Comparison of ENCODE assay signal across 1 cellular context in the genomic region with DNA sequence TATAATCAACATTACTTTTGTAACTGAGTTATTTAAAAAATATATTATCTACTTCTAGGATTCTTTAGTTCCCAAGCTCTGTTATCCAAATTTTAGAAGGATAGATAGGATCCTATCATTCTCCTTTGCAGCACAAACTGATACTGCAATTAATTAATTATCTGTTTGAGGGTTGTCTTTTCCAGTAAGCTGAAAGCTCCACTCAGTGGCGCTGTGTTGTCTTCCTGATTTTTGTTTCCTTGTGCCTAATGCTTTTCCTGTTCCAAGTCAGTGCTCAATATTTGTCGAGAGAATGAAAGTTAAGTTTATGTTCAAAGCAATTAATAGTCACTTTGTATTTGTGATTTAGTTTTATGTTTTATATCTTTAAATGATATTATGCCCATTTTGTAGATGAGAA.
TF ChIP-seq lines count a peak whose summit lies in the region.

No MANE protein-coding gene starts in this region.

TF ChIP-seq in GM23338, 12 proteins besides CTCF, POLR2A, EP300 and RAD21:
- no peak for TF ChIP-seq EZH2phosphoT487 (IDR thresholded peaks at IDR 0.05; ENCODE audit: unreplicated experiment)
- TF ChIP-seq ZNF114 (CRISPR knock-in tag; IDR thresholded peaks at IDR 0.05), result no peak
- no peak for TF ChIP-seq EZH2 (IDR thresholded peaks at IDR 0.05; ENCODE audit: low read depth, unreplicated experiment)
- no peak for TF ChIP-seq JUNB (IDR thresholded peaks at IDR 0.05; ENCODE audit: unreplicated experiment)
- no peak for TF ChIP-seq ZNF331 (CRISPR knock-in tag; IDR thresholded peaks at IDR 0.05; ENCODE audit: low read depth)
- no peak for TF ChIP-seq POLR2AphosphoS5 (IDR thresholded peaks at IDR 0.05; ENCODE audit: low read depth)
- TF ChIP-seq, protein P1, sequence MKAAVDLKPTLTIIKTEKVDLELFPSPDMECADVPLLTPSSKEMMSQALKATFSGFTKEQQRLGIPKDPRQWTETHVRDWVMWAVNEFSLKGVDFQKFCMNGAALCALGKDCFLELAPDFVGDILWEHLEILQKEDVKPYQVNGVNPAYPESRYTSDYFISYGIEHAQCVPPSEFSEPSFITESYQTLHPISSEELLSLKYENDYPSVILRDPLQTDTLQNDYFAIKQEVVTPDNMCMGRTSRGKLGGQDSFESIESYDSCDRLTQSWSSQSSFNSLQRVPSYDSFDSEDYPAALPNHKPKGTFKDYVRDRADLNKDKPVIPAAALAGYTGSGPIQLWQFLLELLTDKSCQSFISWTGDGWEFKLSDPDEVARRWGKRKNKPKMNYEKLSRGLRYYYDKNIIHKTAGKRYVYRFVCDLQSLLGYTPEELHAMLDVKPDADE (IDR thresholded peaks at IDR 0.05), result no peak
- TF ChIP-seq STAT1 (IDR thresholded peaks at IDR 0.05; ENCODE audit: unreplicated experiment), result no peak
- no peak for TF ChIP-seq NANOG (IDR thresholded peaks at IDR 0.05; ENCODE audit: borderline replicate concordance)
- no peak for TF ChIP-seq REST (IDR thresholded peaks at IDR 0.05; ENCODE audit: unreplicated experiment)
